10 cellular contexts compared by ENCODE assay signal in genomic region chr3:65425880-65426279, GRCh38.
A peak's percentile ranks its signal among the peaks of the same experiment; 100 is the strongest.
DNase-seq lines count a peak whose midpoint lies in the region; ATAC-seq and TF ChIP-seq lines count a peak whose summit lies in the region.
"Had no signal": no experiment of that assay in that cellular context is flagged by ENCODE, and none has a peak within 500 bp of the region (broad histone marks: within the 10 kb centered on the region; RNA-seq: fewer than 3 reads in every experiment).

No MANE protein-coding gene starts in this region.

- H3K14ac ChIP-seq in IMR-90 (replicated peaks; ENCODE audit: low read depth, low read length): no peak overlapping the region

- no peak overlapping the region for H3K4me2 ChIP-seq in IMR-90 (ENCODE audit: low read depth, low read length)

- H4K20me1 ChIP-seq in IMR-90 (ENCODE audit: insufficient read depth, low read length): no peaks in the 10 kb centered on the region; the same call in 1 of the 2 replicates

- no CpG with 5 or more reads among the region's 3 CpGs for WGBS in IMR-90 (ENCODE audit: extremely low coverage in 2 of 2, insufficient read length in 1 of 2), 2 experiments

- peak; percentile 77 for ATAC-seq in IMR-90 (ENCODE audit: low read depth)
- ATAC-seq in GM18511 (IDR thresholded peaks at IDR 0.05; ENCODE audit: unreplicated experiment): no peak
- no peak for ATAC-seq in GM18868 (IDR thresholded peaks at IDR 0.05; ENCODE audit: unreplicated experiment)
- no peak for ATAC-seq in HG02763 (IDR thresholded peaks at IDR 0.05; ENCODE audit: unreplicated experiment)
- ATAC-seq: naive thymus-derived CD4-positive, alpha-beta T cell had no signal

- H3K4me3 ChIP-seq in BJ (ENCODE audit: low read depth, low read length) (no peak overlapping the region), IMR-90 (ENCODE audit: insufficient read depth, low read depth, low read length) (no peak overlapping the region), brain microvascular endothelial cell (ENCODE audit: low read depth, low read length) (no peak overlapping the region)

- H3K27ac ChIP-seq in IMR-90 (ENCODE audit: insufficient read depth, low read length) (no peak overlapping the region), brain microvascular endothelial cell (no peak overlapping the region)

- H4K5ac ChIP-seq in IMR-90 (ENCODE audit: low read depth, low read length): no peak overlapping the region

- no peak overlapping the region for H3K18ac ChIP-seq in IMR-90 (ENCODE audit: low read depth, low read length)

- no peak overlapping the region for H3K9ac ChIP-seq in IMR-90 (ENCODE audit: low read depth, low read length)

- H3K4ac ChIP-seq in IMR-90 (ENCODE audit: low read depth, low read length): no peak overlapping the region

- POLR2A ChIA-PET in BJ (lab: Charles Lee): no interaction called here
- POLR2A ChIA-PET in IMR-90 (lab: Charles Lee; ENCODE audit: unreplicated experiment): no interaction called here

- peak; percentile 49 for TF ChIP-seq RAD21 in IMR-90 (IDR thresholded peaks at IDR 0.05; ENCODE audit: low read length)

- H4K8ac ChIP-seq in IMR-90 (ENCODE audit: low read depth in 2 of 2, low read length in 2 of 2): no peak overlapping the region

- H2BK5ac ChIP-seq in IMR-90 (ENCODE audit: low read depth, low read length, poor library complexity, severe bottlenecking): no peak overlapping the region

- in situ Hi-C loops in IMR-90 (cut with MboI; ENCODE audit: low sequenced_read_pairs) (loop anchor here (5.0 to 25.0 kb wide), 2 partner anchors 311 to 761 kb away; no protein-coding TSS in a partner anchor), brain microvascular endothelial cell (cut with HindIII; ENCODE audit: low pct_ligation_motif_present, low sequenced_read_pairs) (no loop called here)

- no peak overlapping the region for H4K91ac ChIP-seq in IMR-90 (ENCODE audit: insufficient read depth, low read depth, low read length)

- H2AK9ac ChIP-seq in IMR-90 (replicated peaks; ENCODE audit: low read depth, low read length, poor library complexity): no peak overlapping the region

- intact Hi-C loops in IMR-90 (cut with micrococcal nuclease): no loop called here

- no peak overlapping the region for H2BK20ac ChIP-seq in IMR-90 (ENCODE audit: low read depth, low read length)

- no peak overlapping the region for H3K56ac ChIP-seq in IMR-90 (ENCODE audit: extremely low read depth, insufficient read depth, low read length)

- H2AK5ac ChIP-seq in IMR-90 (ENCODE audit: low read depth, low read length): no peak overlapping the region

- CTCF ChIA-PET in BJ (lab: Yijun Ruan, JAX): interaction anchor here (0.6 to 2.8 kb wide), 9 partner anchors 13 to 892 kb away, joined by 3 to 11 read pairs (median 3); no protein-coding TSS in a partner anchor
- CTCF ChIA-PET in IMR-90 (lab: Yijun Ruan, JAX): interaction anchor here (0.7 to 0.8 kb wide), 2 partner anchors 8 to 895 kb away, joined by 3 read pairs; no protein-coding TSS in a partner anchor

- no peak overlapping the region for H2BK15ac ChIP-seq in IMR-90 (ENCODE audit: low read depth, low read length)

- TF ChIP-seq CTCF in BJ (IDR thresholded peaks at IDR 0.05; ENCODE audit: insufficient read depth, low read depth, low read length) (peak; percentile 50), IMR-90 (conservative IDR thresholded peaks at IDR 0.05; ENCODE audit: low read depth, low read length) (peak; percentile 48), brain microvascular endothelial cell (IDR thresholded peaks at IDR 0.05; ENCODE audit: low read depth, low read length, missing control alignments) (peak; percentile 61)

- H3K4me1 ChIP-seq in IMR-90 (ENCODE audit: control insufficient read depth, insufficient read depth, low read length): no peaks in the 10 kb centered on the region

- BruUV-seq in IMR-90 (replicated peaks; lab: Mats Ljungman, UMichigan): no TSS peak

- DNase-seq in BJ (ENCODE audit: low read depth): no peak
- peak; percentile 44 for DNase-seq in IMR-90
- DNase-seq in brain microvascular endothelial cell: peak; percentile 20
- DNase-seq in left kidney (ENCODE audit: low read depth, low spot score): peak; percentile 46
- DNase-seq in NCI-H1694 (lab: John Stamatoyannopoulos, UW): no peak
- DNase-seq: naive thymus-derived CD4-positive, alpha-beta T cell; NCI-H510A had no signal

- H3K9me3 ChIP-seq in IMR-90 (ENCODE audit: control insufficient read depth, insufficient read depth, low read length): no peaks in the 10 kb centered on the region

- no peak for TF ChIP-seq POLR2A in IMR-90 (IDR thresholded peaks at IDR 0.05; ENCODE audit: low read depth, low read length)

- no peaks in the 10 kb centered on the region; a peak in 2 of 4 replicates for H3K79me1 ChIP-seq in IMR-90 (ENCODE audit: low read depth in 1 of 2, low read length in 2 of 2)

- H3K27me3 ChIP-seq in BJ (ENCODE audit: control insufficient read depth, insufficient read depth, low read length) (no peaks in the 10 kb centered on the region), IMR-90 (ENCODE audit: control insufficient read depth, insufficient read depth, low read length) (no peaks in the 10 kb centered on the region), brain microvascular endothelial cell (replicated peaks) (no peaks in the 10 kb centered on the region)

- peaks cover 2% of the 10 kb centered on the region; the same call in 1 of the 2 replicates for H3K9me1 ChIP-seq in IMR-90 (ENCODE audit: insufficient read depth, low read length)

- no peak overlapping the region for H3K23ac ChIP-seq in IMR-90 (ENCODE audit: low read depth, low read length)

- dilution Hi-C loops in IMR-90 (cut with HindIII; ENCODE audit: low sequenced_read_pairs, unreplicated experiment): no loop called here

- H3K36me3 ChIP-seq in BJ (ENCODE audit: control insufficient read depth, insufficient read depth, low read length) (peaks cover 3% of the 10 kb centered on the region; the same call in 1 of the 2 replicates), IMR-90 (ENCODE audit: control insufficient read depth, insufficient read depth, low read length) (peaks cover 16% of the 10 kb centered on the region), brain microvascular endothelial cell (replicated peaks) (no peaks in the 10 kb centered on the region)

- H2AFZ ChIP-seq in IMR-90 (replicated peaks; ENCODE audit: low read length, poor library complexity): no peak overlapping the region

- H2BK120ac ChIP-seq in IMR-90 (ENCODE audit: low read depth, low read length): no peak overlapping the region

TF ChIP-seq in IMR-90, 13 proteins besides CTCF, POLR2A, EP300 and RAD21:
- TF ChIP-seq SMC3 (IDR thresholded peaks at IDR 0.05; ENCODE audit: low read depth, low read length): peak; percentile 57
- no peak for TF ChIP-seq NFE2L2 (IDR thresholded peaks at IDR 0.05; ENCODE audit: low read depth, low read length)
TF ChIP-seq in IMR-90: peak in this region for 1.

Comparison
In these comparisons a context has a peak if more than half of its experiments do, and no peak if none do; other contexts are left out.
1. DNase-seq: peak in IMR-90 (single experiment), brain microvascular endothelial cell (single experiment) and left kidney (single experiment); none in BJ (single experiment) and NCI-H1694 (single experiment).
2. Peak in every context shown above with its lines, with median percentiles within 50 percentile points of each other: CTCF ChIP-seq.